9 cellular contexts compared by ENCODE assay signal in genomic region chr2:102063360-102063947, GRCh38.
DNase-seq lines count a peak whose midpoint lies in the region; ATAC-seq and TF ChIP-seq lines count a peak whose summit lies in the region.
"Had no signal": no experiment of that assay in that cellular context is flagged by ENCODE, and none has a peak within 500 bp of the region (broad histone marks: within the 10 kb centered on the region; RNA-seq: fewer than 3 reads in every experiment).

No MANE protein-coding gene starts in this region.

- WGBS in right lobe of liver (ENCODE audit: insufficient coverage, low coverage, low lambda C conversion rate, missing lambda C conversion rate), result 53% methylated on average over 6 of the region's 7 CpGs
- WGBS in neuronal stem cell (ENCODE audit: extremely low coverage in 2 of 2, insufficient read length in 2 of 2, insufficient replicate concordance in 1 of 2), 2 donors, result no CpG with 5 or more reads among the region's 7 CpGs

- no peak overlapping the region for H2AFZ ChIP-seq in neuronal stem cell (ENCODE audit: low read length)

- H4K8ac ChIP-seq in neuronal stem cell (ENCODE audit: low read depth, low read length), result no peak overlapping the region

- H4K91ac ChIP-seq in neuronal stem cell (ENCODE audit: low read depth, low read length, poor library complexity), result no peak overlapping the region

- intact Hi-C loops in right lobe of liver (cut with DNase I) (no loop called here), tibial artery (cut with DNase I; ENCODE audit: low total_unique reads) (loop anchor here (10.0 kb wide), 1 partner anchor 81 kb away; the partner anchor contains the start of gene IL1R1)

- no peak overlapping the region for H2BK15ac ChIP-seq in neuronal stem cell (ENCODE audit: low read length)

- peaks cover 0 to 9% (median 2%) of the 10 kb centered on the region in 4 donors for H3K9me3 ChIP-seq in right lobe of liver
- no peaks in the 10 kb centered on the region for H3K9me3 ChIP-seq in tibial artery
- no peaks in the 10 kb centered on the region for H3K9me3 ChIP-seq in neuronal stem cell (replicated peaks in 1 of 2; ENCODE audit: control insufficient read depth in 2 of 2, insufficient read depth in 1 of 2, low read depth in 1 of 2, low read length in 2 of 2)

- H3K18ac ChIP-seq in neuronal stem cell (ENCODE audit: low read length), result no peak overlapping the region

- H3K36me3 ChIP-seq in right lobe of liver (no peaks in the 10 kb centered on the region), tibial artery (no peaks in the 10 kb centered on the region), neuronal stem cell (replicated peaks in 1 of 2; ENCODE audit: control insufficient read depth in 2 of 2, insufficient read depth in 2 of 2, low read length in 2 of 2) (no peaks in the 10 kb centered on the region)

- H3K27ac ChIP-seq in right lobe of liver (peak overlapping the region; percentile 69 to 94 (median 75)), tibial artery (peak overlapping the region; percentile 88 to 95), neuronal stem cell (replicated peaks; ENCODE audit: low read length) (no peak overlapping the region)

- no peak overlapping the region for H3K4ac ChIP-seq in neuronal stem cell (ENCODE audit: low read length)

- TF ChIP-seq POLR2A in right lobe of liver (IDR thresholded peaks at IDR 0.05), result no peak

- no peak overlapping the region for H2BK120ac ChIP-seq in neuronal stem cell (ENCODE audit: low read depth, low read length)

- no peak overlapping the region for H3K4me2 ChIP-seq in neuronal stem cell (ENCODE audit: insufficient read depth, low read length, poor library complexity, severe bottlenecking)

- TF ChIP-seq CTCF in right lobe of liver (IDR thresholded peaks at IDR 0.05) (no peak), tibial artery (IDR thresholded peaks at IDR 0.05) (no peak)

- DNase-seq in SIG-M5 treated with dmso at 0.1 percent for 504 hours (lab: John Stamatoyannopoulos, UW; ENCODE audit: unreplicated experiment) (peak; percentile 65), SIG-M5 (lab: John Stamatoyannopoulos, UW) (no peak), astrocyte of the hippocampus (ENCODE audit: low read depth, low spot score) (peak; percentile 67), right lobe of liver (peak in 1 of 3 donors; percentile 56), tibial artery (peak; percentile 84 to 91), neuronal stem cell (ENCODE audit: low spot score) (no peak), DMS79 (lab: John Stamatoyannopoulos, UW) (no peak)
- DNase-seq: NCI-H1417 treated with DMSO at 0.1 percent for 48 hours had no signal

- H3K4me1 ChIP-seq in right lobe of liver (peaks cover 0 to 59% (median 30%) of the 10 kb centered on the region in 4 donors), tibial artery (peaks cover 5 to 75% (median 65%) of the 10 kb centered on the region in 4 donors), neuronal stem cell (ENCODE audit: control insufficient read depth in 2 of 2, insufficient read depth in 1 of 2, low read depth in 1 of 2, low read length in 2 of 2) (peaks cover 0 to 7% of the 10 kb centered on the region in 2 donors)

- no peak overlapping the region for H2BK5ac ChIP-seq in neuronal stem cell (ENCODE audit: low read length)

- no peaks in the 10 kb centered on the region for H3K79me1 ChIP-seq in neuronal stem cell (ENCODE audit: low read depth, low read length)

- ATAC-seq in right lobe of liver (peak; percentile 38 to 63 (median 47)), GM19351 (IDR thresholded peaks at IDR 0.05; ENCODE audit: unreplicated experiment) (no peak)

- no peaks in the 10 kb centered on the region for H3K27me3 ChIP-seq in right lobe of liver
- no peaks in the 10 kb centered on the region for H3K27me3 ChIP-seq in tibial artery
- peaks cover 0 to 4% (median 0%) of the 10 kb centered on the region in 3 experiments for H3K27me3 ChIP-seq in neuronal stem cell (ENCODE audit: control insufficient read depth in 3 of 3, insufficient read depth in 3 of 3, low read depth in 1 of 3, low read length in 3 of 3)

- H3K4me3 ChIP-seq in right lobe of liver (no peak overlapping the region), tibial artery (no peak overlapping the region), neuronal stem cell (ENCODE audit: low read length in 2 of 2) (no peak overlapping the region)

- no peak overlapping the region for H3K14ac ChIP-seq in neuronal stem cell (ENCODE audit: low read length)

- no peak overlapping the region for H2BK12ac ChIP-seq in neuronal stem cell (ENCODE audit: low read length)

- H2AK5ac ChIP-seq in neuronal stem cell (ENCODE audit: low read depth, low read length), result no peak overlapping the region

- H3K9ac ChIP-seq in neuronal stem cell (ENCODE audit: low read depth, low read length, poor library complexity), result no peak overlapping the region

- H3K23ac ChIP-seq in neuronal stem cell (ENCODE audit: low read depth, low read length, poor library complexity), result no peak overlapping the region

Comparison
In these comparisons a context has a peak if more than half of its experiments do, and no peak if none do; other contexts are left out.
1. DNase-seq: peak in SIG-M5 treated with dmso at 0.1 percent for 504 hours (single experiment), astrocyte of the hippocampus (single experiment) and tibial artery (2 of 2); none in SIG-M5 (single experiment), neuronal stem cell (single experiment) and DMS79 (single experiment).